1 cellular context compared by ENCODE assay signal in the genomic region with DNA sequence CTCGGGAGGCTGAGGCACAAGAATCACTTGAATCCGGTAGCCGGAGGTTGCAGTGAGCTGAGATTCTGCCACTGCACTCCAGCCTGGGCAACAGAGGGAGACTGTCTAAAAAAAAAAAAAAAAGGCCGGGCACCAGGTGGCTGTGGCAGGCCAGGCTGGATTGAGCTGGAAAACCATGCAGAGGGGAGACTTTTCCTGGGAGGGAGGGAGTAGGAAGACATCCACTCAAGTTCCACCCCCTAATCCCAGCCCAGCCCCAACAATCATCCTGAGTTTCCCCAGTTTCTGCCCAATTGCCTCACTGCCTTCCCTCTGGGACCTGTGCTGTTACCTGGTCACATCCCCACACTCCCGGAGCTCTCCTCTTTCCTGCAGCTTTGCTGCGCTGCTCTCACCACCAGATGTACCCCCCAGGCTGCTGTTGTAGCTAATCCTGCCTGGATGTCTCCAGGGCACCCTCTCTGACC.
TF ChIP-seq lines count a peak whose summit lies in the region.

No MANE protein-coding gene starts in this region.

TF ChIP-seq in WTC11, 78 proteins besides CTCF, POLR2A, EP300 and RAD21 (continued from another document):
- TF ChIP-seq, protein P1, sequence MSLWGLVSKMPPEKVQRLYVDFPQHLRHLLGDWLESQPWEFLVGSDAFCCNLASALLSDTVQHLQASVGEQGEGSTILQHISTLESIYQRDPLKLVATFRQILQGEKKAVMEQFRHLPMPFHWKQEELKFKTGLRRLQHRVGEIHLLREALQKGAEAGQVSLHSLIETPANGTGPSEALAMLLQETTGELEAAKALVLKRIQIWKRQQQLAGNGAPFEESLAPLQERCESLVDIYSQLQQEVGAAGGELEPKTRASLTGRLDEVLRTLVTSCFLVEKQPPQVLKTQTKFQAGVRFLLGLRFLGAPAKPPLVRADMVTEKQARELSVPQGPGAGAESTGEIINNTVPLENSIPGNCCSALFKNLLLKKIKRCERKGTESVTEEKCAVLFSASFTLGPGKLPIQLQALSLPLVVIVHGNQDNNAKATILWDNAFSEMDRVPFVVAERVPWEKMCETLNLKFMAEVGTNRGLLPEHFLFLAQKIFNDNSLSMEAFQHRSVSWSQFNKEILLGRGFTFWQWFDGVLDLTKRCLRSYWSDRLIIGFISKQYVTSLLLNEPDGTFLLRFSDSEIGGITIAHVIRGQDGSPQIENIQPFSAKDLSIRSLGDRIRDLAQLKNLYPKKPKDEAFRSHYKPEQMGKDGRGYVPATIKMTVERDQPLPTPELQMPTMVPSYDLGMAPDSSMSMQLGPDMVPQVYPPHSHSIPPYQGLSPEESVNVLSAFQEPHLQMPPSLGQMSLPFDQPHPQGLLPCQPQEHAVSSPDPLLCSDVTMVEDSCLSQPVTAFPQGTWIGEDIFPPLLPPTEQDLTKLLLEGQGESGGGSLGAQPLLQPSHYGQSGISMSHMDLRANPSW (CRISPR knock-in tag; conservative IDR thresholded peaks at IDR 0.05; ENCODE audit: low read depth) = no peak
- TF ChIP-seq, protein P2, sequence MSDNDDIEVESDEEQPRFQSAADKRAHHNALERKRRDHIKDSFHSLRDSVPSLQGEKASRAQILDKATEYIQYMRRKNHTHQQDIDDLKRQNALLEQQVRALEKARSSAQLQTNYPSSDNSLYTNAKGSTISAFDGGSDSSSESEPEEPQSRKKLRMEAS (CRISPR knock-in tag; IDR thresholded peaks at IDR 0.05) = no peak
- no peak for TF ChIP-seq TEAD4 (CRISPR knock-in tag; IDR thresholded peaks at IDR 0.05)
- no peak for TF ChIP-seq NR3C1 (CRISPR knock-in tag; conservative IDR thresholded peaks at IDR 0.05; ENCODE audit: low read depth)
- TF ChIP-seq, protein P3, sequence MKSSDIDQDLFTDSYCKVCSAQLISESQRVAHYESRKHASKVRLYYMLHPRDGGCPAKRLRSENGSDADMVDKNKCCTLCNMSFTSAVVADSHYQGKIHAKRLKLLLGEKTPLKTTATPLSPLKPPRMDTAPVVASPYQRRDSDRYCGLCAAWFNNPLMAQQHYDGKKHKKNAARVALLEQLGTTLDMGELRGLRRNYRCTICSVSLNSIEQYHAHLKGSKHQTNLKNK (CRISPR knock-in tag; IDR thresholded peaks at IDR 0.05) = no peak
- TF ChIP-seq, protein P4, sequence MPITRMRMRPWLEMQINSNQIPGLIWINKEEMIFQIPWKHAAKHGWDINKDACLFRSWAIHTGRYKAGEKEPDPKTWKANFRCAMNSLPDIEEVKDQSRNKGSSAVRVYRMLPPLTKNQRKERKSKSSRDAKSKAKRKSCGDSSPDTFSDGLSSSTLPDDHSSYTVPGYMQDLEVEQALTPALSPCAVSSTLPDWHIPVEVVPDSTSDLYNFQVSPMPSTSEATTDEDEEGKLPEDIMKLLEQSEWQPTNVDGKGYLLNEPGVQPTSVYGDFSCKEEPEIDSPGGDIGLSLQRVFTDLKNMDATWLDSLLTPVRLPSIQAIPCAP (CRISPR knock-in tag; IDR thresholded peaks at IDR 0.05) = no peak
- no peak for TF ChIP-seq ESRRA (CRISPR knock-in tag; IDR thresholded peaks at IDR 0.05; ENCODE audit: borderline replicate concordance)
- no peak for TF ChIP-seq NFYB (CRISPR knock-in tag; conservative IDR thresholded peaks at IDR 0.05; ENCODE audit: low read depth)
